24 cellular contexts compared by ENCODE assay signal in the genomic region with DNA sequence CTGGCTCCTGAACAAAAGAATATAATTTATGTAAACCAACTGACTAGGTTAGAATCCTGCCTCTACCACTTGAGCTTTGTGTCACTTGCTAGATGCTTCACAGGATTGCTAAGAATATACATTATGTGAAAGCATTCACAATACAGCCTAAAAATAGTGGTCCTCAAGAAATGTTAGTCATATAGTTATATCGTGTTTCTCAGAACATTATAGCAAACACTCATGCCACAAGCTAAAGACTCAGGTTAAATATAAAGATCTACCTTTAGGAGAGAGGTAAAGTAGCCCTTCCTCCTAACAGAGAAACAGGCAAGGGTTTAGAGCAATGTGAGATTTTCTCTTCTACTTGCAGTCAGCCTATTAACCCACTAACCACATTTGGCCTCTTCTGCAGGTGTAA. TPM values are rescaled to one million over a fixed set of nuclear protein-coding genes. Genes with fewer than 3 reads are reported as not detected.
DNase-seq lines count a peak whose midpoint lies in the region; ATAC-seq, FAIRE-seq and TF ChIP-seq lines count a peak whose summit lies in the region.
"Had no signal": no experiment of that assay in that cellular context is flagged by ENCODE, and none has a peak within 500 bp of the region (broad histone marks: within the 10 kb centered on the region; RNA-seq: fewer than 3 reads in every experiment).

No MANE protein-coding gene starts in this region.

- H4K20me1 ChIP-seq in GM12878 (ENCODE audit: control insufficient read depth, insufficient read depth): no peaks in the 10 kb centered on the region

- SMC1A ChIA-PET in GM12878 (lab: Charles Lee; ENCODE audit: uncharacterized antibody, unreplicated experiment): interaction anchor here (0.6 to 1.2 kb wide), 6 partner anchors 8 to 458 kb away, joined by 3 to 4 read pairs (median 3); no protein-coding TSS in a partner anchor

- H3K36me3 Mint-ChIP-seq in activated CD4-positive, alpha-beta T cell treated with anti-CD3 and anti-CD28 coated beads, Interleukin-2, amount 10 ng/mL, durations not matched to agents 24 days and 14 days (ENCODE audit: low read depth): peaks cover 43% of the 10 kb centered on the region
- H3K36me3 Mint-ChIP-seq in T-cell: peaks cover 65% of the 10 kb centered on the region

- TF ChIP-seq POLR2A in GM12878 (IDR thresholded peaks at IDR 0.05; ENCODE audit: low read depth, low read length): no peak
- no peak for TF ChIP-seq POLR2A in adrenal gland (IDR thresholded peaks at IDR 0.05)

- no peak for TF ChIP-seq EP300 in GM12878 (IDR thresholded peaks at IDR 0.05; ENCODE audit: borderline replicate concordance in 1 of 2, control insufficient read depth in 1 of 2, low read depth in 2 of 2, low read length in 2 of 2)

- no peak overlapping the region for H3K27ac ChIP-seq in GM12878 (ENCODE audit: control insufficient read depth, insufficient read depth)
- H3K27ac ChIP-seq in adrenal gland: no peak overlapping the region
- H3K27ac ChIP-seq: SK-N-MC had no signal

- no TSS peak for BruUV-seq in GM12878 (replicated peaks; lab: Mats Ljungman, UMichigan)

- no peak overlapping the region for H3K27ac Mint-ChIP-seq in activated CD4-positive, alpha-beta T cell treated with anti-CD3 and anti-CD28 coated beads, Interleukin-2, amount 10 ng/mL, durations not matched to agents 24 days and 14 days
- no peak overlapping the region for H3K27ac Mint-ChIP-seq in T-cell
- H3K27ac Mint-ChIP-seq: GM23338 had no signal

- H3K4me3 Mint-ChIP-seq in activated CD4-positive, alpha-beta T cell treated with anti-CD3 and anti-CD28 coated beads, Interleukin-2, amount 10 ng/mL, durations not matched to agents 24 days and 14 days: no peak overlapping the region
- H3K4me3 Mint-ChIP-seq in T-cell: no peak overlapping the region
- H3K4me3 Mint-ChIP-seq: CD4-positive, CD25-positive, alpha-beta regulatory T cell; GM23338 had no signal

- H3K27me3 ChIP-seq in GM12878 (replicated peaks in 1 of 2; ENCODE audit: control insufficient read depth in 2 of 2, insufficient read depth in 2 of 2, low read length in 1 of 2) (no peaks in the 10 kb centered on the region), adrenal gland (no peaks in the 10 kb centered on the region)
- H3K27me3 ChIP-seq: BE2C, MG63 had no signal

- H3K9me3 Mint-ChIP-seq in activated CD4-positive, alpha-beta T cell treated with anti-CD3 and anti-CD28 coated beads, Interleukin-2, amount 10 ng/mL, durations not matched to agents 24 days and 14 days: no peaks in the 10 kb centered on the region
- H3K9me3 Mint-ChIP-seq in T-cell: no peaks in the 10 kb centered on the region
- H3K9me3 Mint-ChIP-seq: CD4-positive, CD25-positive, alpha-beta regulatory T cell; GM23338 had no signal

- intact Hi-C loops in GM12878 (cut with micrococcal nuclease; ENCODE audit: unreplicated experiment) (no loop called here), adrenal gland (cut with DNase I) (no loop called here)
- intact Hi-C loops in activated CD4-positive, alpha-beta T cell treated with anti-CD3 and anti-CD28 coated beads, Interleukin-2, amount 10 ng/mL, durations not matched to agents 24 days and 14 days (cut with micrococcal nuclease): no loop called here

- no peak overlapping the region for H3K9ac ChIP-seq in GM12878 (ENCODE audit: control insufficient read depth, insufficient read depth, low read length)

- POLR2A ChIA-PET in GM12878 (lab: Charles Lee): no interaction called here
- POLR2A ChIA-PET in T-cell (lab: Charles Lee): no interaction called here

- CTCF ChIA-PET in GM12878 (lab: Yijun Ruan, JAX): interaction anchor here (1.2 to 2.3 kb wide), 3 partner anchors 10 to 29 kb away, joined by 3 to 15 read pairs (median 5); no protein-coding TSS in a partner anchor
- CTCF ChIA-PET in T-cell (lab: Charles Lee): interaction anchor here in 1 of 2 donors (0.6 kb wide), 1 partner anchor 806 kb away, joined by 3 read pairs; no protein-coding TSS in a partner anchor

- TF ChIP-seq RAD21 in GM12878 (IDR thresholded peaks at IDR 0.05; ENCODE audit: insufficient read depth, low read depth, low read length): no peak

- FAIRE-seq in GM12878 (lab: Jason Lieb, UNC): no peak
- FAIRE-seq: A204.1, GM12891 had no signal

- DNase-seq in GM12865 (ENCODE audit: low read depth) (peak; percentile 7), GM12878 (ENCODE audit: low read depth, low spot score) (no peak), T-cell (no peak), adrenal gland (no peak)
- DNase-seq in activated CD4-positive, alpha-beta T cell treated with anti-CD3 and anti-CD28 coated beads, Interleukin-2, amount 10 ng/mL, durations not matched to agents 24 days and 14 days: no peak
- DNase-seq: BE2C; CD4-positive, CD25-positive, alpha-beta regulatory T cell; COR-L47; GDM1; HCEC 1CT; Kasumi-1; MG63; NCI-H1092; NCI-H146; NCI-H2081; NCI-H510A treated with DMSO at 0.1 percent for 48 hours; NCI-H774; SHP77 had no signal

- H3K4me3 ChIP-seq in GM12865 (ENCODE audit: low read depth, low read length) (no peak overlapping the region), GM12878 (no peak overlapping the region), adrenal gland (no peak overlapping the region)
- H3K4me3 ChIP-seq: GM23338, MG63, SK-N-MC had no signal

- no peaks in the 10 kb centered on the region for H3K27me3 Mint-ChIP-seq in activated CD4-positive, alpha-beta T cell treated with anti-CD3 and anti-CD28 coated beads, Interleukin-2, amount 10 ng/mL, durations not matched to agents 24 days and 14 days
- H3K27me3 Mint-ChIP-seq in T-cell: no peaks in the 10 kb centered on the region
- H3K27me3 Mint-ChIP-seq: CD4-positive, CD25-positive, alpha-beta regulatory T cell had no signal

- ATAC-seq in GM21526 (IDR thresholded peaks at IDR 0.05; ENCODE audit: low FRiP score, unreplicated experiment) (peak; percentile 49), HG03095 (IDR thresholded peaks at IDR 0.05; ENCODE audit: unreplicated experiment) (peak; percentile 71), GM12878 (peak; percentile 23; the same call in 1 of the 3 replicates), T-cell (replicated peaks in 1 of 4) (no peak)
- ATAC-seq: GM23338 had no signal

- TF ChIP-seq CTCF in GM12865 (IDR thresholded peaks at IDR 0.05; ENCODE audit: insufficient read depth, low read depth, low read length, missing control alignments) (no peak), GM12878 (IDR thresholded peaks at IDR 0.05 in 2 of 3, conservative IDR thresholded peaks at IDR 0.05 in 1 of 3; ENCODE audit: control insufficient read depth in 2 of 3, extremely low read depth in 1 of 3, insufficient read depth in 1 of 3, low read depth in 3 of 3, low read length in 3 of 3) (no peak), adrenal gland (IDR thresholded peaks at IDR 0.05) (no peak)

- no peaks in the 10 kb centered on the region for H3K79me2 ChIP-seq in GM12878 (ENCODE audit: control insufficient read depth, insufficient read depth, low read length)

- no peak overlapping the region for H2AFZ ChIP-seq in GM12878 (ENCODE audit: control insufficient read depth, low read depth, low read length)
- H2AFZ ChIP-seq: GM23338 had no signal

- H3K9me3 ChIP-seq in GM12878 (replicated peaks; ENCODE audit: control insufficient read depth, insufficient read depth, low read length) (no peaks in the 10 kb centered on the region), adrenal gland (replicated peaks in 1 of 3) (no peaks in the 10 kb centered on the region)
- H3K9me3 ChIP-seq: BE2C, MG63 had no signal

- 3% methylated on average over 1 of the region's 1 CpG for WGBS in GM12878 (ENCODE audit: insufficient coverage, insufficient replicate concordance, low lambda C conversion rate, missing lambda C conversion rate)
- 76 to 100% (median 97%) methylated on average over 1 of the region's 1 CpG for WGBS in adrenal gland, 4 donors

- in situ Hi-C loops in GM12878 (cut with MboI): no loop called here

- H3K4me1 ChIP-seq in GM12878 (ENCODE audit: control insufficient read depth, insufficient read depth, low read length): no peaks in the 10 kb centered on the region
- H3K4me1 ChIP-seq in adrenal gland (replicated peaks in 1 of 2): peaks cover 0 to 11% of the 10 kb centered on the region in 2 donors
- H3K4me1 ChIP-seq: BE2C had no signal

- RAD21 ChIA-PET in GM12878 (lab: Charles Lee; ENCODE audit: unreplicated experiment): interaction anchor here (1.2 kb wide), 1 partner anchor 472 kb away, joined by 4 read pairs; no protein-coding TSS in a partner anchor

- H3K4me2 ChIP-seq in GM12878 (ENCODE audit: control insufficient read depth, insufficient read depth): no peak overlapping the region
- H3K4me2 ChIP-seq: GM23338 had no signal

- peaks cover 0 to 5% of the 10 kb centered on the region in 2 experiments; a peak in 1 of 4 replicates for H3K36me3 ChIP-seq in GM12878 (ENCODE audit: control insufficient read depth in 2 of 2, insufficient read depth in 2 of 2, low read length in 1 of 2)
- H3K36me3 ChIP-seq in adrenal gland (replicated peaks in 1 of 2): peaks cover 0 to 11% of the 10 kb centered on the region in 2 donors

- H3K4me1 Mint-ChIP-seq in activated CD4-positive, alpha-beta T cell treated with anti-CD3 and anti-CD28 coated beads, Interleukin-2, amount 10 ng/mL, durations not matched to agents 24 days and 14 days: peaks cover 3% of the 10 kb centered on the region
- no peaks in the 10 kb centered on the region for H3K4me1 Mint-ChIP-seq in T-cell

RNA-seq across cellular contexts. Expression of gene ALDH8A1, which starts 17.8 kb away (rescaled TPM):
- total RNA-seq in GM12878 (2013; cell fraction: nucleolus; rRNA removed): 5.4 and 11.8 TPM in 2 replicates
- 0.82 and 1.8 TPM in 2 replicates for total RNA-seq in GM12878 (2014; rRNA removed)
- total RNA-seq in GM12878 (2014; rRNA removed; fragmentation: Illumina TruSeq; extraction: Trizol): 0.13 and 0.37 TPM in 2 replicates
- total RNA-seq in GM12878 (2021): 0.66 and 0.97 TPM in 2 replicates
- 0.85 TPM for polyA plus RNA-seq in GM12878 (2011; ENCODE audit: low read depth)
- polyA plus RNA-seq in GM12878 (2011; rRNA removed): 0.73 and 1.2 TPM in 2 replicates
- 0.18 and 0.36 TPM in 2 replicates for polyA plus RNA-seq in GM12878 (2011; cell fraction: cytosol; rRNA removed)
- 3.3 and 4.2 TPM in 2 replicates for polyA plus RNA-seq in GM12878 (2011; cell fraction: nucleus; rRNA removed)
- 0.63 and 0.87 TPM in 2 replicates for polyA plus RNA-seq in GM12878 (2012)
- 0.62 TPM in 1 of 2 replicates, not detected in the other for polyA plus RNA-seq in GM12878 (2014; fragmentation: Illumina TruSeq; extraction: Trizol)
- not detected for polyA plus RNA-seq in GM12878 (2014; fragmentation: Nextera tagmentation; extraction: Ambion mirVana)
- 0.18 and 1.5 TPM in 2 replicates for polyA plus RNA-seq in GM12878 (2014; rRNA removed)
- under 1 TPM in 1 of 2 experiments, not detected in 1; 0.15 TPM for polyA plus RNA-seq in GM12878 (2016; fragmentation: Nextera tagmentation; extraction: Ambion mirVana)
- 0.80 and 3.9 TPM in 2 replicates for polyA minus RNA-seq in GM12878 (2011; rRNA and poly(A)+ RNA removed)
- not detected in 2 replicates for polyA minus RNA-seq in GM12878 (2011; cell fraction: cytosol; rRNA and poly(A)+ RNA removed)
- 1.6 and 3.6 TPM in 2 replicates for polyA minus RNA-seq in GM12878 (2011; cell fraction: nucleus; rRNA and poly(A)+ RNA removed)
- total RNA-seq in activated CD4-positive, alpha-beta T cell treated with anti-CD3 and anti-CD28 coated beads, Interleukin-2, amount 10 ng/mL, durations not matched to agents 24 days and 14 days: 1.2 and 1.7 TPM in 2 replicates
- total RNA-seq in T-cell: 1 to 10 TPM; 1.8 to 3.6 (median 2.1) TPM
- total RNA-seq in adrenal gland: 1 to 10 TPM in 2 of 8 donors, under 1 TPM in 6; 0.24 to 2.1 (median 0.78) TPM
- polyA plus RNA-seq in adrenal gland: 1 to 10 TPM in 2 of 3 donors, under 1 TPM in 1; 0.68 to 4.5 (median 2.1) TPM
- total RNA-seq: GM23338 had no signal
- polyA plus RNA-seq: GM23338 had no signal

Comparison
In these comparisons a context has a peak if more than half of its experiments do, and no peak if none do; other contexts are left out.
1. ATAC-seq: peak in GM21526 (single experiment), HG03095 (single experiment) and GM12878 (single experiment); none in T-cell (0 of 4).